9 cellular contexts compared by ENCODE assay signal in genomic region chr1:204357551-204357950, GRCh38. TPM values are rescaled to one million over a fixed set of nuclear protein-coding genes. Genes with fewer than 3 reads are reported as not detected.
DNase-seq lines count a peak whose midpoint lies in the region; ATAC-seq and TF ChIP-seq lines count a peak whose summit lies in the region.
"Had no signal": no experiment of that assay in that cellular context is flagged by ENCODE, and none has a peak within 500 bp of the region (broad histone marks: within the 10 kb centered on the region; RNA-seq: fewer than 3 reads in every experiment).

No MANE protein-coding gene starts in this region.

- no peaks in the 10 kb centered on the region for H3K4me1 Mint-ChIP-seq in natural killer cell
- H3K4me1 Mint-ChIP-seq: activated T-helper 17 cell treated with anti-CD3 and anti-CD28 coated beads, Interleukin-2, amount 50 U/mL, for 72 hours had no signal

- H3K36me3 Mint-ChIP-seq in natural killer cell, result no peaks in the 10 kb centered on the region

- peaks cover 5 to 10% of the 10 kb centered on the region in 2 donors for H3K27me3 Mint-ChIP-seq in natural killer cell (ENCODE audit: low read depth in 2 of 2)

- ATAC-seq in natural killer cell (peak in 2 of 3 donors; percentile 33 to 38), left colon (no peak)
- ATAC-seq: activated T-helper 17 cell treated with anti-CD3 and anti-CD28 coated beads, Interleukin-2, amount 50 U/mL, for 72 hours had no signal

- DNase-seq in DMS 273 (lab: John Stamatoyannopoulos, UW; ENCODE audit: unreplicated experiment) (peak; percentile 86), NCI-H69 (lab: John Stamatoyannopoulos, UW) (peak; percentile 27), epithelial cell of proximal tubule (ENCODE audit: low read depth) (no peak), natural killer cell (no peak), Kasumi-1 (lab: John Stamatoyannopoulos, UW) (no peak), GM19240 (ENCODE audit: insufficient read length, low spot score) (no peak), left colon (no peak)
- DNase-seq in activated effector memory CD4-positive, alpha-beta T cell treated with Interleukin-2 at 50 U/mL for 16 hours, result no peak

- H3K27ac Mint-ChIP-seq in natural killer cell, result no peak overlapping the region
- H3K27ac Mint-ChIP-seq: activated T-helper 17 cell treated with anti-CD3 and anti-CD28 coated beads, Interleukin-2, amount 50 U/mL, for 72 hours had no signal

- no peak overlapping the region for H3K4me3 ChIP-seq in epithelial cell of proximal tubule (ENCODE audit: low read depth, low read length)

- no peak overlapping the region for H3K4me3 Mint-ChIP-seq in natural killer cell
- H3K4me3 Mint-ChIP-seq: activated T-helper 17 cell treated with anti-CD3 and anti-CD28 coated beads, Interleukin-2, amount 50 U/mL, for 72 hours had no signal

- peak; percentile 30 for TF ChIP-seq CTCF in epithelial cell of proximal tubule (conservative IDR thresholded peaks at IDR 0.05; ENCODE audit: low read depth, low read length)
- no peak for TF ChIP-seq CTCF in natural killer cell (IDR thresholded peaks at IDR 0.05)

- no peaks in the 10 kb centered on the region for H3K9me3 Mint-ChIP-seq in natural killer cell
- H3K9me3 Mint-ChIP-seq: activated T-helper 17 cell treated with anti-CD3 and anti-CD28 coated beads, Interleukin-2, amount 50 U/mL, for 72 hours had no signal

- intact Hi-C loops in natural killer cell (cut with micrococcal nuclease) (no loop called here), left colon (cut with DNase I, micrococcal nuclease) (no loop called here)

RNA-seq across cellular contexts. Expression of gene PLEKHA6, which starts 2.2 kb away (rescaled TPM):
- total RNA-seq in epithelial cell of proximal tubule (10.4 and 19.9 TPM in 2 replicates), natural killer cell (under 1 TPM; 0.10 to 0.43 (median 0.16) TPM), left colon (100 to 1,000 TPM; 110 to 131 TPM)

RNA-seq across cellular contexts. Expression of gene PPP1R15B, which starts 54.1 kb away (rescaled TPM):
- total RNA-seq in epithelial cell of proximal tubule (26.6 and 28.5 TPM in 2 replicates), natural killer cell (100 to 1,000 TPM; 174 to 236 (median 222) TPM), left colon (10 to 100 TPM; 61.4 to 72.2 TPM)

Comparison
In these comparisons a context has a peak if more than half of its experiments do, and no peak if none do; other contexts are left out.
1. DNase-seq: peak in DMS 273 (single experiment) and NCI-H69 (single experiment); none in epithelial cell of proximal tubule (single experiment), natural killer cell (single experiment), activated effector memory CD4-positive, alpha-beta T cell treated with Interleukin-2 at 50 U/mL for 16 hours (single experiment), Kasumi-1 (0 of 2), GM19240 (single experiment) and left colon (0 of 2).